8 cellular contexts compared by ENCODE assay signal in genomic region chr6:46491201-46491788, GRCh38. TPM values are rescaled to one million over a fixed set of nuclear protein-coding genes. Genes with fewer than 3 reads are reported as not detected.
DNase-seq lines count a peak whose midpoint lies in the region; ATAC-seq and TF ChIP-seq lines count a peak whose summit lies in the region.

RCAN2 (minus strand) TSS chr6:46491449.

- H3K36me3 ChIP-seq in Karpas-422 (ENCODE audit: insufficient read depth, low read length) (no peaks in the 10 kb centered on the region), endocrine pancreas (ENCODE audit: control insufficient read depth, insufficient read depth, low read length) (no peaks in the 10 kb centered on the region), lower lobe of right lung (no peaks in the 10 kb centered on the region)

- H3K4me2 ChIP-seq in Karpas-422 (ENCODE audit: low read depth, low read length, poor library complexity, severe bottlenecking), result peak within 1 kb of the TSS; percentile 98

- DNase-seq in CD14-positive monocyte (ENCODE audit: low spot score) (peak; percentile 44), Karpas-422 (peak; percentile 72), activated B cell treated with CpG ODN at 0.5 μM for 24 hours (peak; percentile 27), lower lobe of right lung (peak; percentile 69)

- H3K4me1 ChIP-seq in Karpas-422 (ENCODE audit: low read length), result peaks cover 14% of the 10 kb centered on the region
- H3K4me1 ChIP-seq in endocrine pancreas (ENCODE audit: control insufficient read depth, insufficient read depth, low read length), result peaks cover 32% of the 10 kb centered on the region
- peaks cover 11% of the 10 kb centered on the region for H3K4me1 ChIP-seq in lower lobe of right lung

- H3K4me3 ChIP-seq in Karpas-422 (ENCODE audit: low read length), result peak within 1 kb of the TSS; percentile 83
- H3K4me3 ChIP-seq in endocrine pancreas (ENCODE audit: control insufficient read depth, insufficient read depth, low read length), result peak within 1 kb of the TSS; percentile 80
- H3K4me3 ChIP-seq in lower lobe of right lung, result peak within 1 kb of the TSS; percentile 67

- CTCF ChIA-PET in activated B cell treated with CpG ODN at 0.5 μM for 24 hours (lab: Charles Lee), result interaction anchor here (1.0 to 1.2 kb wide), 3 partner anchors 269 to 272 kb away, joined by 3 to 4 read pairs (median 3); no protein-coding TSS in a partner anchor

- no peaks in the 10 kb centered on the region for H3K9me3 ChIP-seq in Karpas-422 (ENCODE audit: low read length)
- H3K9me3 ChIP-seq in endocrine pancreas (ENCODE audit: control insufficient read depth, low read length), result no peaks in the 10 kb centered on the region
- H3K9me3 ChIP-seq in lower lobe of right lung, result no peaks in the 10 kb centered on the region

- POLR2A ChIA-PET in activated B cell treated with CpG ODN at 0.5 μM for 24 hours (lab: Charles Lee), result no interaction called here

- H3K27ac ChIP-seq in Karpas-422 (ENCODE audit: low read length) (no peak within 1 kb of the TSS), lower lobe of right lung (peak within 1 kb of the TSS; percentile 59)

- peak; percentile 70 for ATAC-seq in GM19351 (IDR thresholded peaks at IDR 0.05; ENCODE audit: unreplicated experiment)
- peak; percentile 71 for ATAC-seq in activated B cell treated with CpG ODN at 0.5 μM for 24 hours (ENCODE audit: low read depth)
- peak; percentile 93 to 96 for ATAC-seq in lower lobe of right lung
- ATAC-seq in HG03565 (IDR thresholded peaks at IDR 0.05; ENCODE audit: unreplicated experiment), result no peak

- H3K9ac ChIP-seq in Karpas-422 (ENCODE audit: low read length) (peak within 1 kb of the TSS; percentile 70), endocrine pancreas (ENCODE audit: control insufficient read depth, insufficient read depth, low read length) (peak within 1 kb of the TSS; percentile 89)

- no peak for TF ChIP-seq CTCF in CD14-positive monocyte (IDR thresholded peaks at IDR 0.05)
- TF ChIP-seq CTCF in activated B cell treated with CpG ODN at 0.5 μM for 24 hours (IDR thresholded peaks at IDR 0.05), result no peak
- TF ChIP-seq CTCF in lower lobe of right lung (IDR thresholded peaks at IDR 0.05), result no peak

- no peaks in the 10 kb centered on the region for H3K9me2 ChIP-seq in Karpas-422 (replicated peaks; ENCODE audit: insufficient read depth, low read length)

- H3K9me3 Mint-ChIP-seq in CD14-positive monocyte (peaks cover 0 to 5% (median 0%) of the 10 kb centered on the region in 7 donors), activated B cell treated with CpG ODN at 0.5 μM for 24 hours (no peaks in the 10 kb centered on the region)
- no peaks in the 10 kb centered on the region for H3K9me3 Mint-ChIP-seq in stimulated activated naive CD8-positive, alpha-beta T cell treated with anti-CD3 and anti-CD28 coated beads, Interleukin-15, Interleukin-2, amounts not matched to agents 100 ng/mL and 50 ng/mL, for 24 hours

- H3K4me3 Mint-ChIP-seq in CD14-positive monocyte, result peak within 1 kb of the TSS; percentile 69 to 90
- peak within 1 kb of the TSS; percentile 71 for H3K4me3 Mint-ChIP-seq in activated B cell treated with CpG ODN at 0.5 μM for 24 hours
- H3K4me3 Mint-ChIP-seq in stimulated activated naive CD8-positive, alpha-beta T cell treated with anti-CD3 and anti-CD28 coated beads, Interleukin-15, Interleukin-2, amounts not matched to agents 100 ng/mL and 50 ng/mL, for 24 hours, result peak within 1 kb of the TSS; percentile 65

- peaks cover 3% of the 10 kb centered on the region in 2 donors for H3K36me3 Mint-ChIP-seq in CD14-positive monocyte
- H3K36me3 Mint-ChIP-seq in activated B cell treated with CpG ODN at 0.5 μM for 24 hours (ENCODE audit: low read depth), result no peaks in the 10 kb centered on the region
- H3K36me3 Mint-ChIP-seq in stimulated activated naive CD8-positive, alpha-beta T cell treated with anti-CD3 and anti-CD28 coated beads, Interleukin-15, Interleukin-2, amounts not matched to agents 100 ng/mL and 50 ng/mL, for 24 hours (ENCODE audit: low read depth), result no peaks in the 10 kb centered on the region

- no peaks in the 10 kb centered on the region for H4K20me1 ChIP-seq in Karpas-422 (ENCODE audit: insufficient read depth, low read depth, low read length)

- H3K27me3 ChIP-seq in Karpas-422 (ENCODE audit: low read length), result no peaks in the 10 kb centered on the region; the same call in 1 of the 2 replicates
- H3K27me3 ChIP-seq in endocrine pancreas (ENCODE audit: control insufficient read depth, insufficient read depth, low read length), result no peaks in the 10 kb centered on the region
- peaks cover 18% of the 10 kb centered on the region for H3K27me3 ChIP-seq in lower lobe of right lung (ENCODE audit: low read depth)

- H3K4me1 Mint-ChIP-seq in CD14-positive monocyte (peaks cover 9% of the 10 kb centered on the region), activated B cell treated with CpG ODN at 0.5 μM for 24 hours (peaks cover 10% of the 10 kb centered on the region)
- H3K4me1 Mint-ChIP-seq in stimulated activated naive CD8-positive, alpha-beta T cell treated with anti-CD3 and anti-CD28 coated beads, Interleukin-15, Interleukin-2, amounts not matched to agents 100 ng/mL and 50 ng/mL, for 24 hours (ENCODE audit: low read depth), result peaks cover 13% of the 10 kb centered on the region

- intact Hi-C loops in CD14-positive monocyte (cut with micrococcal nuclease) (no loop called here), activated B cell treated with CpG ODN at 0.5 μM for 24 hours (cut with micrococcal nuclease) (loop anchor here (2.0 to 5.0 kb wide), 2 partner anchors 270 to 399 kb away; no protein-coding TSS in a partner anchor), lower lobe of right lung (cut with DNase I) (no loop called here)

- H3K79me2 ChIP-seq in Karpas-422 (ENCODE audit: low read length), result no peaks in the 10 kb centered on the region

- H3K27me3 Mint-ChIP-seq in CD14-positive monocyte (ENCODE audit: low read depth in 3 of 3) (peaks cover 55 to 67% (median 56%) of the 10 kb centered on the region in 3 donors), activated B cell treated with CpG ODN at 0.5 μM for 24 hours (peaks cover 61% of the 10 kb centered on the region)
- peaks cover 78% of the 10 kb centered on the region for H3K27me3 Mint-ChIP-seq in stimulated activated naive CD8-positive, alpha-beta T cell treated with anti-CD3 and anti-CD28 coated beads, Interleukin-15, Interleukin-2, amounts not matched to agents 100 ng/mL and 50 ng/mL, for 24 hours

- H2AFZ ChIP-seq in Karpas-422 (ENCODE audit: low read length), result peak within 1 kb of the TSS; percentile 98

- H3K27ac Mint-ChIP-seq in CD14-positive monocyte (no peak within 1 kb of the TSS), activated B cell treated with CpG ODN at 0.5 μM for 24 hours (no peak within 1 kb of the TSS)
- no peak within 1 kb of the TSS for H3K27ac Mint-ChIP-seq in stimulated activated naive CD8-positive, alpha-beta T cell treated with anti-CD3 and anti-CD28 coated beads, Interleukin-15, Interleukin-2, amounts not matched to agents 100 ng/mL and 50 ng/mL, for 24 hours

RNA-seq across cellular contexts. Expression of gene RCAN2, which starts in this region (rescaled TPM):
- polyA plus RNA-seq in CD14-positive monocyte, result not detected
- 2.3 and 4.7 TPM in 2 replicates for total RNA-seq in Karpas-422 (2014; rRNA removed; shearing (Covaris generic); ENCODE audit: low replicate concordance)
- total RNA-seq in activated B cell treated with CpG ODN at 0.5 μM for 24 hours (not detected in 2 replicates), lower lobe of right lung (9.0 TPM)

Comparison
In these comparisons a context has a peak if more than half of its experiments do, and no peak if none do; other contexts are left out.
1. Peak in DNase-seq in CD14-positive monocyte; RNA of the gene not detected or under 1 TPM.
2. Peak in DNase-seq and ATAC-seq in activated B cell treated with CpG ODN at 0.5 μM for 24 hours; RNA of the gene not detected or under 1 TPM.